Comparison of ENCODE assay signal across 12 cellular contexts in the genomic region with DNA sequence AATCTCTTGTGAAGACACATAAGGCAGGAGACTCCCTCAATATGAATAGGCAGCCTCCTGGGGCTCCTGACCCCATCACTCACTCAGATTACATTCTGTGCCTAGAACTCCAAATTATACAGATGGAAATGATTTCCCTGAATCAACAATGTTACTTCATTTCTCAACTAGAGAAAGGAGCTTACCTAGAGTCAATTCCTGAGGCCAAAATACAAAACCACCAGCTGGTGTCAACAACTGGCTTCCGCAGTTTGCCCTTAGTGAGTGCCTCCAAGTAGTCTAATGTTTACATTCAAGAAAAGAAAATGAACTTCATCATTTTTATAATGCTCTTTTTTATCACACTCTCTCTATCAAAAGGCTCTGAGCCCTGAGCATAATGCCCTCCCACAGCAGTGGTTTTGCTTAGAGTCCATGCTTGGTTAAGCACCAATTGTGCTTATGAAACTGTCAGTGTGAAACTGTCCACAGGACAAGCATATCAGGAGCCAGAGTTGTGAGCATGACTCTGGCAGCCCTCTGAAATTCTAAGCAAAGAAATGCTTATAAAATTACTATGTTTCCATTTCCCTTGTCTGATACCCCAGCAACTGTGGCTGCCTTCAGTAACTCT.
A peak's percentile ranks its signal among the peaks of the same experiment; 100 is the strongest.
DNase-seq lines count a peak whose midpoint lies in the region; ATAC-seq and TF ChIP-seq lines count a peak whose summit lies in the region.
"Had no signal": no experiment of that assay in that cellular context is flagged by ENCODE, and none has a peak within 500 bp of the region (broad histone marks: within the 10 kb centered on the region; RNA-seq: fewer than 3 reads in every experiment).

No MANE protein-coding gene starts in this region.

- WGBS in mesendoderm (ENCODE audit: extremely low coverage, insufficient coverage, low lambda C conversion rate): no CpG with 5 or more reads among the region's 1 CpG

- H3K79me2 ChIP-seq in mesendoderm (ENCODE audit: control insufficient read depth, insufficient read depth, low read length): no peaks in the 10 kb centered on the region

- no peak overlapping the region for H3K4me2 ChIP-seq in mesendoderm (ENCODE audit: low read length)

- no peak overlapping the region for H3K4me3 ChIP-seq in brain microvascular endothelial cell (ENCODE audit: low read depth, low read length)
- no peak overlapping the region for H3K4me3 ChIP-seq in mesendoderm (ENCODE audit: low read length)

- H3K18ac ChIP-seq in mesendoderm (ENCODE audit: low read length): no peak overlapping the region

- no peaks in the 10 kb centered on the region for H3K79me1 ChIP-seq in mesendoderm (ENCODE audit: low read length)

- H3K27me3 ChIP-seq in brain microvascular endothelial cell (replicated peaks) (no peaks in the 10 kb centered on the region), mesendoderm (ENCODE audit: insufficient read depth, low read length, poor library complexity) (no peaks in the 10 kb centered on the region)

- H2BK15ac ChIP-seq in mesendoderm (replicated peaks; ENCODE audit: low read depth): no peak overlapping the region

- no peak overlapping the region for H2BK5ac ChIP-seq in mesendoderm (ENCODE audit: low read length)

- H3K9ac ChIP-seq in mesendoderm (ENCODE audit: low read length): no peak overlapping the region

- peaks cover 12% of the 10 kb centered on the region for H3K27me3 Mint-ChIP-seq in activated T-cell treated with anti-CD3 and anti-CD28 coated beads, Interleukin-2, amount 50 U/mL, for 4 hours (ENCODE audit: low read depth)

- no peak overlapping the region for H3K56ac ChIP-seq in mesendoderm (ENCODE audit: low read length)

- no peak overlapping the region for H4K5ac ChIP-seq in mesendoderm (ENCODE audit: low read length)

- peak; percentile 6 for DNase-seq in GM13977 (ENCODE audit: low spot score)
- DNase-seq in NCI-H146 (lab: John Stamatoyannopoulos, UW): peak; percentile 62
- no peak for DNase-seq in brain microvascular endothelial cell
- DNase-seq in activated T-cell treated with anti-CD3 and anti-CD28 coated beads, Interleukin-2, amount 50 U/mL, for 4 hours: no peak
- DNase-seq in substantia nigra (lab: John Stamatoyannopoulos, UW): no peak
- DNase-seq in mesendoderm: no peak
- DNase-seq: activated CD8-positive, alpha-beta memory T cell treated with anti-CD3 and anti-CD28 coated beads, Interleukin-2, amount 50 U/mL, for 4 hours; NCI-H2171; stimulated activated naive CD4-positive, alpha-beta T cell treated with Interleukin-2 at 50 U/mL for 16 hours had no signal

- ATAC-seq in GM19452 (IDR thresholded peaks at IDR 0.05; ENCODE audit: unreplicated experiment): peak; percentile 93
- peak; percentile 100 for ATAC-seq in HG02885 (IDR thresholded peaks at IDR 0.05; ENCODE audit: poor library complexity, unreplicated experiment)
- no peak for ATAC-seq in activated T-cell treated with anti-CD3 and anti-CD28 coated beads, Interleukin-2, amount 50 U/mL, for 4 hours

- H3K4ac ChIP-seq in mesendoderm (ENCODE audit: low read depth, low read length): no peak overlapping the region

- no peak overlapping the region for H2BK120ac ChIP-seq in mesendoderm (ENCODE audit: low read depth, low read length)

- no peak overlapping the region for H3K23ac ChIP-seq in mesendoderm (ENCODE audit: low read length)

- no peaks in the 10 kb centered on the region for H3K9me3 Mint-ChIP-seq in activated T-cell treated with anti-CD3 and anti-CD28 coated beads, Interleukin-2, amount 50 U/mL, for 4 hours

- H3K36me3 ChIP-seq in brain microvascular endothelial cell (replicated peaks) (no peaks in the 10 kb centered on the region), mesendoderm (ENCODE audit: control insufficient read depth, insufficient read depth, low read length) (no peaks in the 10 kb centered on the region)

- H3K36me3 Mint-ChIP-seq in activated T-cell treated with anti-CD3 and anti-CD28 coated beads, Interleukin-2, amount 50 U/mL, for 4 hours (ENCODE audit: insufficient read depth): no peaks in the 10 kb centered on the region

- no peaks in the 10 kb centered on the region for H3K4me1 Mint-ChIP-seq in activated T-cell treated with anti-CD3 and anti-CD28 coated beads, Interleukin-2, amount 50 U/mL, for 4 hours (ENCODE audit: low read depth)

- TF ChIP-seq CTCF in GM13977 (IDR thresholded peaks at IDR 0.05; ENCODE audit: extremely low read depth, insufficient read depth, missing control alignments) (no peak), brain microvascular endothelial cell (IDR thresholded peaks at IDR 0.05; ENCODE audit: low read depth, low read length, missing control alignments) (no peak)

- H2AK5ac ChIP-seq in mesendoderm (ENCODE audit: low read length): no peak overlapping the region

- no peaks in the 10 kb centered on the region for H3K4me1 ChIP-seq in mesendoderm (ENCODE audit: control insufficient read depth, low read depth, low read length)

- H4K8ac ChIP-seq in mesendoderm (ENCODE audit: low read depth, low read length): no peak overlapping the region

- no peak overlapping the region for H3K27ac ChIP-seq in brain microvascular endothelial cell
- no peak overlapping the region for H3K27ac ChIP-seq in substantia nigra (ENCODE audit: low read depth, low read length, poor library complexity, severe bottlenecking)
- no peak overlapping the region for H3K27ac ChIP-seq in mesendoderm (ENCODE audit: low read depth, low read length)
- H3K27ac ChIP-seq: epithelial cell of prostate had no signal

- no peak overlapping the region for H3K4me3 Mint-ChIP-seq in activated T-cell treated with anti-CD3 and anti-CD28 coated beads, Interleukin-2, amount 50 U/mL, for 4 hours

- in situ Hi-C loops in GM13977 (cut with MboI; ENCODE audit: low pct_unique_long_range_greater_than_20kb, low sequenced_read_pairs, unreplicated experiment): no loop called here
- in situ Hi-C loops in brain microvascular endothelial cell (cut with HindIII; ENCODE audit: low pct_ligation_motif_present, low sequenced_read_pairs): no loop called here

Comparison
In these comparisons a context has a peak if more than half of its experiments do, and no peak if none do; other contexts are left out.
1. DNase-seq: peak in GM13977 (single experiment) and NCI-H146 (single experiment); none in brain microvascular endothelial cell (single experiment), activated T-cell treated with anti-CD3 and anti-CD28 coated beads, Interleukin-2, amount 50 U/mL, for 4 hours (single experiment), substantia nigra (0 of 49) and mesendoderm (single experiment).
2. ATAC-seq: peak in GM19452 (single experiment) and HG02885 (single experiment); none in activated T-cell treated with anti-CD3 and anti-CD28 coated beads, Interleukin-2, amount 50 U/mL, for 4 hours (0 of 2).